17 cellular contexts compared by ENCODE assay signal in the genomic region with DNA sequence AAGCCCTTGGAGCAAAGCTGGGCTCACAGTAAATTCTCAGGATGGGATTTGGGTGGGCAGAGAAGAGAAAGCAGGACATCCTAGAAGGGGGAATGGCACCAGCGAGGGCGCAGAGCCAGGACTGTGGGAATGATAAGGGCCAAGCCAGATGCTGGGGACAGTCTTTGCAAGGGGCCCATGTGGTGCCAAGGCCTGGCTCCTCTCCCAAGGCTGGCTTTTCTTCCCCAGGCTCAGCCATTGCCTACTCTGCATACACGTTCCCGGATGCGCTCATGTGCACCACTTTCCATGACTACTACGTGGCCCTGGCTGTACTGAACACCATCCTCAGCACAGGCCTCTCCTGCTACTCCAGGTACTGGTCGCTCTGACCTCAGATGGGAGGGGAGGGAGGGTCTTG.
"Had no signal": no experiment of that assay in that cellular context is flagged by ENCODE, and none has a peak within 500 bp of the region (broad histone marks: within the 10 kb centered on the region; RNA-seq: fewer than 3 reads in every experiment).

No MANE protein-coding gene starts in this region.

- H3K9me3 ChIP-seq: MG63 had no signal

- ATAC-seq: activated T-cell treated with anti-CD3 and anti-CD28 coated beads, Interleukin-2, amount 50 U/mL, for 72 hours; T-helper 17 cell; WTC11 had no signal

- H3K36me3 ChIP-seq: MG63 had no signal

- H3K4me3 ChIP-seq: MG63 had no signal

- DNase-seq: activated CD4-positive, alpha-beta T cell treated with anti-CD3 and anti-CD28 coated beads for 48 hours; activated CD4-positive, alpha-beta T cell treated with anti-CD3 and anti-CD28 coated beads, Interleukin-2, amount 50 U/mL, for 4 hours; activated CD4-positive, CD25-positive, alpha-beta regulatory T cell treated with anti-CD3 and anti-CD28 coated beads, Interleukin-2, amount 50 U/mL, for 72 hours; activated CD8-positive, alpha-beta T cell treated with anti-CD3 and anti-CD28 coated beads, Interleukin-2, amount 10 ng/mL, durations not matched to agents 7 days and 5 days; activated naive CD4-positive, alpha-beta T cell treated with anti-CD3 and anti-CD28 coated beads, Interleukin-2, amount 50 U/mL, for 16 hours; activated naive CD8-positive, alpha-beta T cell treated with anti-CD3 and anti-CD28 coated beads, Interleukin-2, amount 10 ng/mL, durations not matched to agents 7 days and 5 days; activated T-cell treated with anti-CD3 and anti-CD28 coated beads, Interleukin-2, amount 50 U/mL, for 72 hours; aorta; MG63; NCI-H146; NCI-H187 treated with DMSO at 0.1 percent for 48 hours; NCI-H2081 treated with DMSO at 0.1 percent for 48 hours; NCI-H524; SIG-M5; T-helper 17 cell; T-helper 9 cell had no signal

- H3K27me3 ChIP-seq: MG63 had no signal
